1 cellular context compared by ENCODE assay signal in the genomic region with DNA sequence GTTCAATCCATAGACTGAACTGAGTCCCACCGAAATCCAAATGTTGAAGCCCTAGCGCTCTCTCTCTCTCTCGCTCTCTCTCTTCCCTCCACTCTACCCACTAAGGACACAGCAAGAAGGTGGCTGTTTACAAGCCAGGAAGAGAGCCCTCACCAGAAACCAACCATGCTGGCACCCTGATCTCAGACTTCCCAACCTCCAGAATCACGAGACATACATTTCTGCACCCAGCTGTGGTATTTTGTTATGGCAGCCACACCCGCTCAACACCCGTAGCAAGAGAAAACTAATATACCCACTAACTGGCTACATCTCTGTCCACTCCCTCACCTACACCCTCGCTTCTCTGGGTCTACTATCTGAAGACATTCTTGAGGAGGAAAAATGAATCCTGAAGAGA.
TF ChIP-seq lines count a peak whose summit lies in the region.

No MANE protein-coding gene starts in this region.

TF ChIP-seq in HepG2, 621 proteins besides CTCF, POLR2A, EP300 and RAD21:
- TF ChIP-seq ZNF878 (CRISPR knock-in tag; IDR thresholded peaks at IDR 0.05) = no peak
TF ChIP-seq in HepG2: peak in this region for 0.
